21 cellular contexts compared by ENCODE assay signal in genomic region chr4:25592670-25593069, GRCh38.
A peak's percentile ranks its signal among the peaks of the same experiment; 100 is the strongest.
DNase-seq lines count a peak whose midpoint lies in the region; ATAC-seq lines count a peak whose summit lies in the region.
"Had no signal": no experiment of that assay in that cellular context is flagged by ENCODE, and none has a peak within 500 bp of the region (broad histone marks: within the 10 kb centered on the region; RNA-seq: fewer than 3 reads in every experiment).

No MANE protein-coding gene starts in this region.

- no peaks in the 10 kb centered on the region for H3K36me3 ChIP-seq in aorta (ENCODE audit: control insufficient read depth in 1 of 2, insufficient read depth in 2 of 2, low read length in 1 of 2)

- ATAC-seq in aorta (ENCODE audit: low FRiP score), result no peak
- ATAC-seq: K562 had no signal

- no peaks in the 10 kb centered on the region for H3K4me1 ChIP-seq in aorta (ENCODE audit: control insufficient read depth in 1 of 2, insufficient read depth in 2 of 2, low read length in 2 of 2)

- H3K4me3 ChIP-seq in aorta (ENCODE audit: low read length in 2 of 2), result no peak overlapping the region
- H3K4me3 ChIP-seq: K562 had no signal

- 44 to 57% methylated on average over 7 of the region's 7 CpGs for WGBS in aorta, 2 donors

- peak; percentile 3 for DNase-seq in NCI-H2171 treated with DMSO at 0.1 percent for 48 hours (lab: John Stamatoyannopoulos, UW)
- no peak for DNase-seq in NCI-H2171 (lab: John Stamatoyannopoulos, UW)
- peak; percentile 52 for DNase-seq in NCI-H146 treated with DMSO at 0.1 percent for 48 hours (lab: John Stamatoyannopoulos, UW; ENCODE audit: unreplicated experiment)
- DNase-seq in inferior parietal cortex (ENCODE audit: extremely low spot score), result peak; percentile 22
- no peak for DNase-seq in aorta
- no peak for DNase-seq in posterior vena cava (ENCODE audit: low spot score)
- DNase-seq in NCI-H2107 treated with DMSO at 0.1 percent for 48 hours (lab: John Stamatoyannopoulos, UW; ENCODE audit: unreplicated experiment), result no peak
- DNase-seq: 8988T, ACHN, DMS153, Kasumi-1, MV-4-11, NCI-H1105, NCI-H1436 treated with DMSO at 0.1 percent for 48 hours, NCI-H2029, NCI-H2227 treated with DMSO at 0.1 percent for 48 hours, NCI-H526 treated with DMSO at 0.1 percent for 48 hours, SIG-M5, SK-N-SH, SW 1271 had no signal

- H3K27ac ChIP-seq in aorta (ENCODE audit: low read depth in 1 of 2, low read length in 2 of 2), result no peak overlapping the region

- no peaks in the 10 kb centered on the region for H3K27me3 ChIP-seq in aorta (ENCODE audit: control insufficient read depth in 1 of 2, insufficient read depth in 2 of 2, low read length in 1 of 2)

- H3K9me3 ChIP-seq in aorta (ENCODE audit: control insufficient read depth, low read length), result peaks cover 2% of the 10 kb centered on the region
- H3K9me3 ChIP-seq: SK-N-SH had no signal

- intact Hi-C loops in aorta (cut with DNase I) (no loop called here), posterior vena cava (cut with DNase I) (no loop called here)

Comparison
In these comparisons a context has a peak if more than half of its experiments do, and no peak if none do; other contexts are left out.
1. DNase-seq: peak in NCI-H2171 treated with DMSO at 0.1 percent for 48 hours (single experiment), NCI-H146 treated with DMSO at 0.1 percent for 48 hours (single experiment) and inferior parietal cortex (single experiment); none in NCI-H2171 (single experiment), aorta (0 of 2), posterior vena cava (single experiment) and NCI-H2107 treated with DMSO at 0.1 percent for 48 hours (single experiment).